ENCODE assay signal across 3 cellular contexts in genomic region chrX:155563099-155563498, GRCh38.
"Had no signal": no experiment of that assay in that cellular context is flagged by ENCODE, and none has a peak within 500 bp of the region (broad histone marks: within the 10 kb centered on the region; RNA-seq: fewer than 3 reads in every experiment).

No MANE protein-coding gene starts in this region.

- DNase-seq: GDM1, GF-D8 had no signal

- ATAC-seq: GM12878 had no signal
